Comparison of ENCODE assay signal across 8 cellular contexts in genomic region chr15:63402498-63403253, GRCh38. TPM values are rescaled to one million over a fixed set of nuclear protein-coding genes. Genes with fewer than 3 reads are reported as not detected.
A peak's percentile ranks its signal among the peaks of the same experiment; 100 is the strongest.
DNase-seq lines count a peak whose midpoint lies in the region; ATAC-seq and TF ChIP-seq lines count a peak whose summit lies in the region.

No MANE protein-coding gene starts in this region.

- no peaks in the 10 kb centered on the region for H3K4me1 ChIP-seq in testis

- DNase-seq in SIG-M5 treated with dmso at 0.1 percent for 504 hours (lab: John Stamatoyannopoulos, UW; ENCODE audit: unreplicated experiment) (peak; percentile 54), SIG-M5 (lab: John Stamatoyannopoulos, UW) (no peak), NCI-H2081 treated with DMSO at 0.1 percent for 48 hours (lab: John Stamatoyannopoulos, UW) (peak; percentile 38), astrocyte of the cerebellum (ENCODE audit: low read depth) (no peak), iPS-NIHi7 (ENCODE audit: extremely low spot score) (peak; percentile 56), testis (no peak)
- DNase-seq in stimulated activated CD4-positive, alpha-beta T cell treated with anti-CD3 and anti-CD28 coated beads, Interleukin-2, amount 100 ng/mL, for 48 hours = no peak

- H3K27ac ChIP-seq in testis = no peak overlapping the region

- H3K27me3 ChIP-seq in testis = no peaks in the 10 kb centered on the region

- H3K4me3 ChIP-seq in astrocyte of the cerebellum (ENCODE audit: low read depth, low read length) (no peak overlapping the region), testis (no peak overlapping the region)

- no peaks in the 10 kb centered on the region for H3K36me3 ChIP-seq in testis (ENCODE audit: low read depth, missing control alignments)

- TF ChIP-seq CTCF in astrocyte of the cerebellum (IDR thresholded peaks at IDR 0.05; ENCODE audit: low read depth, low read length, missing control alignments) (peak; percentile 49), testis (IDR thresholded peaks at IDR 0.05) (peak; percentile 22 to 61 (median 57))

- 62 to 74% methylated on average over 7 of the region's 7 CpGs for WGBS in testis, 2 donors

- H3K9me3 ChIP-seq in testis = no peaks in the 10 kb centered on the region

- intact Hi-C loops in testis (cut with DNase I; ENCODE audit: low total_unique reads) = no loop called here

- in situ Hi-C loops in astrocyte of the cerebellum (cut with HindIII; ENCODE audit: low sequenced_read_pairs) = loop anchor here (5.0 kb wide), 1 partner anchor 95 kb away; no protein-coding TSS in a partner anchor

- ATAC-seq in GM21737 (IDR thresholded peaks at IDR 0.05; ENCODE audit: unreplicated experiment) = no peak

- TF ChIP-seq POLR2A in testis (IDR thresholded peaks at IDR 0.05) = no peak

RNA-seq across cellular contexts. Expression of gene CA12, which starts 21.0 kb away (rescaled TPM):
- under 1 TPM; 0.55 to 0.68 TPM for total RNA-seq in testis
- 8.0 TPM for polyA plus RNA-seq in testis (ENCODE audit: insufficient read depth, low read depth, low replicate concordance)

Comparison
In these comparisons a context has a peak if more than half of its experiments do, and no peak if none do; other contexts are left out.
1. DNase-seq: peak in SIG-M5 treated with dmso at 0.1 percent for 504 hours (single experiment), NCI-H2081 treated with DMSO at 0.1 percent for 48 hours (single experiment) and iPS-NIHi7 (single experiment); none in SIG-M5 (single experiment), astrocyte of the cerebellum (single experiment), testis (single experiment) and stimulated activated CD4-positive, alpha-beta T cell treated with anti-CD3 and anti-CD28 coated beads, Interleukin-2, amount 100 ng/mL, for 48 hours (0 of 2).